In genomic region chr22:32103648-32104326, GRCh38 we compare ENCODE assay signal across 10 cellular contexts. TPM values are rescaled to one million over a fixed set of nuclear protein-coding genes. Genes with fewer than 3 reads are reported as not detected.
DNase-seq lines count a peak whose midpoint lies in the region; ATAC-seq and TF ChIP-seq lines count a peak whose summit lies in the region.
"Had no signal": no experiment of that assay in that cellular context is flagged by ENCODE, and none has a peak within 500 bp of the region (broad histone marks: within the 10 kb centered on the region; RNA-seq: fewer than 3 reads in every experiment).

No MANE protein-coding gene starts in this region.

- no peaks in the 10 kb centered on the region for H3K9me2 ChIP-seq in PC-3 (replicated peaks; ENCODE audit: low read length)

- no peaks in the 10 kb centered on the region for H3K9me3 ChIP-seq in A673 (ENCODE audit: low read depth, low read length, poor library complexity, severe bottlenecking)
- no peaks in the 10 kb centered on the region for H3K9me3 ChIP-seq in PC-3 (ENCODE audit: low read length)
- H3K9me3 ChIP-seq: gastrocnemius medialis had no signal

- BruUV-seq in A673 (replicated peaks; lab: Mats Ljungman, UMichigan) (no TSS peak), PC-3 (replicated peaks; lab: Mats Ljungman, UMichigan) (no TSS peak)

- peak; percentile 47 for TF ChIP-seq CTCF in A673 (conservative IDR thresholded peaks at IDR 0.05; ENCODE audit: low read depth, low read length)
- TF ChIP-seq CTCF in GM12864 (IDR thresholded peaks at IDR 0.05; ENCODE audit: low read depth, low read length, missing control alignments) = peak; percentile 10
- TF ChIP-seq CTCF in PC-3 (conservative IDR thresholded peaks at IDR 0.05; ENCODE audit: low read depth, low read length) = peak; percentile 68

- H2AFZ ChIP-seq in PC-3 (ENCODE audit: low read length) = no peak overlapping the region

- no peak overlapping the region for H3K4me3 ChIP-seq in A673 (ENCODE audit: low read depth, low read length, poor library complexity, severe bottlenecking)
- no peak overlapping the region for H3K4me3 ChIP-seq in GM12864 (ENCODE audit: low read depth, low read length)
- no peak overlapping the region for H3K4me3 ChIP-seq in PC-3 (ENCODE audit: low read length)
- H3K4me3 ChIP-seq: gastrocnemius medialis had no signal

- peaks cover 32% of the 10 kb centered on the region for H3K27me3 ChIP-seq in A673 (replicated peaks; ENCODE audit: insufficient read depth, low read depth, low read length, poor library complexity)
- peaks cover 12% of the 10 kb centered on the region; the same call in 1 of the 2 replicates for H3K27me3 ChIP-seq in PC-3 (ENCODE audit: low read length)
- H3K27me3 ChIP-seq: gastrocnemius medialis had no signal

- H3K27ac ChIP-seq in A673 (ENCODE audit: low read depth, low read length, poor library complexity, severe bottlenecking) (no peak overlapping the region), PC-3 (ENCODE audit: low read length) (no peak overlapping the region)
- H3K27ac ChIP-seq: gastrocnemius medialis had no signal

- H3K36me3 ChIP-seq in A673 (ENCODE audit: insufficient read depth, low read length, poor library complexity, severe bottlenecking) = no peaks in the 10 kb centered on the region
- no peaks in the 10 kb centered on the region for H3K36me3 ChIP-seq in PC-3 (ENCODE audit: low read depth, low read length)
- H3K36me3 ChIP-seq: gastrocnemius medialis had no signal

- ATAC-seq in PC-3 = peak; percentile 62
- ATAC-seq in GM21737 (IDR thresholded peaks at IDR 0.05; ENCODE audit: unreplicated experiment) = no peak
- ATAC-seq: gastrocnemius medialis had no signal

- H3K4me1 ChIP-seq in A673 (ENCODE audit: insufficient read depth, low read length, poor library complexity, severe bottlenecking) (no peaks in the 10 kb centered on the region), PC-3 (ENCODE audit: insufficient read depth, low read length) (no peaks in the 10 kb centered on the region)
- H3K4me1 ChIP-seq: gastrocnemius medialis had no signal

- DNase-seq in A673 (ENCODE audit: low spot score) = peak; percentile 12
- DNase-seq in GM12864 (ENCODE audit: low read depth) = no peak
- DNase-seq in PC-3 = peak; percentile 37
- DNase-seq in globus pallidus (ENCODE audit: low spot score) = peak; percentile 6
- no peak for DNase-seq in NCI-H526 treated with DMSO at 0.1 percent for 48 hours (lab: John Stamatoyannopoulos, UW)
- DNase-seq in stimulated activated CD4-positive, alpha-beta T cell treated with anti-CD3 and anti-CD28 coated beads, Interleukin-4, amount 100 ng/mL, for 4 hours = no peak
- no peak for DNase-seq in DMS79 (lab: John Stamatoyannopoulos, UW)
- DNase-seq: activated T-cell treated with anti-CD3 and anti-CD28 coated beads, Interleukin-2, amount 50 U/mL, for 48 hours; gastrocnemius medialis had no signal

- H3K4me2 ChIP-seq in PC-3 (ENCODE audit: low read length) = no peak overlapping the region

- no peak overlapping the region for H3K9ac ChIP-seq in PC-3 (ENCODE audit: low read length)

- POLR2A ChIA-PET in A673 (lab: Charles Lee; ENCODE audit: low non-redundant PET) (no interaction called here), PC-3 (lab: Charles Lee; ENCODE audit: unreplicated experiment) (interaction anchor here (0.7 kb wide), 1 partner anchor 391 kb away, joined by 4 read pairs; no protein-coding TSS in a partner anchor)

- intact Hi-C loops in A673 (cut with micrococcal nuclease; ENCODE audit: unreplicated experiment) = loop anchor here (2.0 to 10.0 kb wide), 4 partner anchors 161 to 944 kb away; partner anchors contain the start of gene FBXO7
- intact Hi-C loops in PC-3 (cut with micrococcal nuclease) = loop anchor here (1.0 to 5.0 kb wide), 2 partner anchors 104 to 163 kb away; partner anchors contain the start of gene RFPL2

- no peaks in the 10 kb centered on the region for H4K20me1 ChIP-seq in PC-3 (ENCODE audit: low read length)

- CTCF ChIA-PET in A673 (lab: Charles Lee) = interaction anchor here (1.2 kb wide), 1 partner anchor 163 kb away, joined by 4 read pairs; no protein-coding TSS in a partner anchor
- CTCF ChIA-PET in PC-3 (lab: Charles Lee) = interaction anchor here (0.5 to 0.8 kb wide), 3 partner anchors 12 to 108 kb away, joined by 3 to 5 read pairs (median 4); no protein-coding TSS in a partner anchor

- no peaks in the 10 kb centered on the region for H3F3A ChIP-seq in PC-3 (ENCODE audit: low read length, unreplicated experiment)

- no peaks in the 10 kb centered on the region for H3K79me2 ChIP-seq in PC-3 (ENCODE audit: low read length)

RNA-seq across cellular contexts. Expression of gene C22orf42, which starts 55.3 kb away (rescaled TPM):
- total RNA-seq in A673 (2021) (not detected in 2 replicates), PC-3 (2014; rRNA removed) (not detected in 2 replicates)
- total RNA-seq: gastrocnemius medialis had no signal

Comparison
In these comparisons a context has a peak if more than half of its experiments do, and no peak if none do; other contexts are left out.
1. DNase-seq: peak in A673 (single experiment), PC-3 (single experiment) and globus pallidus (single experiment); none in GM12864 (single experiment), NCI-H526 treated with DMSO at 0.1 percent for 48 hours (single experiment), stimulated activated CD4-positive, alpha-beta T cell treated with anti-CD3 and anti-CD28 coated beads, Interleukin-4, amount 100 ng/mL, for 4 hours (0 of 2) and DMS79 (single experiment).
2. CTCF ChIP-seq: peak in every context shown above with its lines; median percentile 68 in PC-3; 47 in A673; 10 in GM12864.